Comparison of ENCODE assay signal across 2 cellular contexts in the genomic region with DNA sequence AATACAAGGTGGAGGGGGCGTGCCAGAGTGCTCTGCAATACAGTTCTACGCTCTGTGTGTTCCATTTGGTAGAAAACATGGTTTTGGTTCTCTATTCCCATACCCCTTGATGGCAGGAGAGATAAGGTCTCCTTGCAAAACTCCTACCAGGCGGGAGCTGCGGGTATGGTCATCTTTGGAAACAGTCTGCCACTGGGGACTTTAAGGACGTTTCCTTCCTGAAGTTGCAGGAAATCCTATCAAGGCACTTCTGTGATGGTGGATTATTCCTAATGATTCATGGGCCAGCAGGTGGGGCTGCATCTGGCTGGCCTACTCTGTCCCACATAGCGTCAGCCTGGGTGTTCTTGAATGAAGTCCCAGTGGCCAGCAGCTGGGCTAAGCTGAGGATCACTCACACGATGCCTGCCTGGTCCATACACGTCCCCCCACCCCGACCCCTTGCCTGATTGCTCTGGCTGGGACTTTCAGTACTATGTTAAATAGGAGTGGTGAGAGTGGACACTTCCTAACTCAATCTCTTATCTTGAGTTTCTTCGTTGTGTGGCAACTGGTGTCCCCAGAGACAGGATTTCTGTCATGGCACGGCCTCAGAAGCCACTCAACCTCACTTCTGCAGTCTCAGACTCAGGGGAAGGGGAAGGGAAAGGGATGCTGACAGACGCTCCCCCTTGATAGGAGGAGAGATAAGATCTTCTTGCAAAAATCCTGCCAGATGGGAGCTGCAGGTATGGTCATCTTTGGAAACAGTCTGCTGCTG.
TF ChIP-seq lines count a peak whose summit lies in the region.

No MANE protein-coding gene starts in this region.

TF ChIP-seq in WTC11, 78 proteins besides CTCF, POLR2A, EP300 and RAD21 (continued from another document):
- TF ChIP-seq ZNF281 (CRISPR knock-in tag; IDR thresholded peaks at IDR 0.05) (no peak), ZBTB43 (CRISPR knock-in tag; IDR thresholded peaks at IDR 0.05) (no peak), SMAD3 (CRISPR knock-in tag; IDR thresholded peaks at IDR 0.05; ENCODE audit: borderline replicate concordance) (no peak), JAZF1 (CRISPR knock-in tag; IDR thresholded peaks at IDR 0.05) (no peak), ATF1 (CRISPR knock-in tag; IDR thresholded peaks at IDR 0.05) (no peak), FOXK1 (CRISPR knock-in tag; IDR thresholded peaks at IDR 0.05) (no peak), ZSCAN18 (CRISPR knock-in tag; IDR thresholded peaks at IDR 0.05) (no peak), KAT7 (CRISPR knock-in tag; IDR thresholded peaks at IDR 0.05; ENCODE audit: borderline replicate concordance) (no peak), NR2C2 (CRISPR knock-in tag; IDR thresholded peaks at IDR 0.05) (no peak), SMAD4 (CRISPR knock-in tag; IDR thresholded peaks at IDR 0.05) (no peak), ZNF121 (CRISPR knock-in tag; IDR thresholded peaks at IDR 0.05) (no peak)
- TF ChIP-seq, protein P1, sequence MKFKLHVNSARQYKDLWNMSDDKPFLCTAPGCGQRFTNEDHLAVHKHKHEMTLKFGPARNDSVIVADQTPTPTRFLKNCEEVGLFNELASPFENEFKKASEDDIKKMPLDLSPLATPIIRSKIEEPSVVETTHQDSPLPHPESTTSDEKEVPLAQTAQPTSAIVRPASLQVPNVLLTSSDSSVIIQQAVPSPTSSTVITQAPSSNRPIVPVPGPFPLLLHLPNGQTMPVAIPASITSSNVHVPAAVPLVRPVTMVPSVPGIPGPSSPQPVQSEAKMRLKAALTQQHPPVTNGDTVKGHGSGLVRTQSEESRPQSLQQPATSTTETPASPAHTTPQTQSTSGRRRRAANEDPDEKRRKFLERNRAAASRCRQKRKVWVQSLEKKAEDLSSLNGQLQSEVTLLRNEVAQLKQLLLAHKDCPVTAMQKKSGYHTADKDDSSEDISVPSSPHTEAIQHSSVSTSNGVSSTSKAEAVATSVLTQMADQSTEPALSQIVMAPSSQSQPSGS (CRISPR knock-in tag; IDR thresholded peaks at IDR 0.05; ENCODE audit: borderline replicate concordance, low read depth): no peak

TF ChIP-seq in SK-N-SH treated with all-trans-retinoic acid at 6 μM for 48 hours, 23 proteins besides CTCF, POLR2A, EP300 and RAD21 (continued from another document):
- TF ChIP-seq, protein P2, sequence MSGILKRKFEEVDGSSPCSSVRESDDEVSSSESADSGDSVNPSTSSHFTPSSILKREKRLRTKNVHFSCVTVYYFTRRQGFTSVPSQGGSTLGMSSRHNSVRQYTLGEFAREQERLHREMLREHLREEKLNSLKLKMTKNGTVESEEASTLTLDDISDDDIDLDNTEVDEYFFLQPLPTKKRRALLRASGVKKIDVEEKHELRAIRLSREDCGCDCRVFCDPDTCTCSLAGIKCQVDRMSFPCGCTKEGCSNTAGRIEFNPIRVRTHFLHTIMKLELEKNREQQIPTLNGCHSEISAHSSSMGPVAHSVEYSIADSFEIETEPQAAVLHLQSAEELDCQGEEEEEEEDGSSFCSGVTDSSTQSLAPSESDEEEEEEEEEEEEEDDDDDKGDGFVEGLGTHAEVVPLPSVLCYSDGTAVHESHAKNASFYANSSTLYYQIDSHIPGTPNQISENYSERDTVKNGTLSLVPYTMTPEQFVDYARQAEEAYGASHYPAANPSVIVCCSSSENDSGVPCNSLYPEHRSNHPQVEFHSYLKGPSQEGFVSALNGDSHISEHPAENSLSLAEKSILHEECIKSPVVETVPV (CRISPR knock-in tag; IDR thresholded peaks at IDR 0.05): no peak
- no peak for TF ChIP-seq GLIS3 (CRISPR knock-in tag; IDR thresholded peaks at IDR 0.05)
- no peak for TF ChIP-seq ZFP3 (CRISPR knock-in tag; IDR thresholded peaks at IDR 0.05)
- TF ChIP-seq, protein P3, sequence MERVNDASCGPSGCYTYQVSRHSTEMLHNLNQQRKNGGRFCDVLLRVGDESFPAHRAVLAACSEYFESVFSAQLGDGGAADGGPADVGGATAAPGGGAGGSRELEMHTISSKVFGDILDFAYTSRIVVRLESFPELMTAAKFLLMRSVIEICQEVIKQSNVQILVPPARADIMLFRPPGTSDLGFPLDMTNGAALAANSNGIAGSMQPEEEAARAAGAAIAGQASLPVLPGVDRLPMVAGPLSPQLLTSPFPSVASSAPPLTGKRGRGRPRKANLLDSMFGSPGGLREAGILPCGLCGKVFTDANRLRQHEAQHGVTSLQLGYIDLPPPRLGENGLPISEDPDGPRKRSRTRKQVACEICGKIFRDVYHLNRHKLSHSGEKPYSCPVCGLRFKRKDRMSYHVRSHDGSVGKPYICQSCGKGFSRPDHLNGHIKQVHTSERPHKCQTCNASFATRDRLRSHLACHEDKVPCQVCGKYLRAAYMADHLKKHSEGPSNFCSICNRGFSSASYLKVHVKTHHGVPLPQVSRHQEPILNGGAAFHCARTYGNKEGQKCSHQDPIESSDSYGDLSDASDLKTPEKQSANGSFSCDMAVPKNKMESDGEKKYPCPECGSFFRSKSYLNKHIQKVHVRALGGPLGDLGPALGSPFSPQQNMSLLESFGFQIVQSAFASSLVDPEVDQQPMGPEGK (CRISPR knock-in tag; IDR thresholded peaks at IDR 0.05; ENCODE audit: borderline replicate concordance): no peak
- TF ChIP-seq POU6F1 (CRISPR knock-in tag; IDR thresholded peaks at IDR 0.05; ENCODE audit: borderline replicate concordance, low read depth): no peak
- TF ChIP-seq, protein P4, sequence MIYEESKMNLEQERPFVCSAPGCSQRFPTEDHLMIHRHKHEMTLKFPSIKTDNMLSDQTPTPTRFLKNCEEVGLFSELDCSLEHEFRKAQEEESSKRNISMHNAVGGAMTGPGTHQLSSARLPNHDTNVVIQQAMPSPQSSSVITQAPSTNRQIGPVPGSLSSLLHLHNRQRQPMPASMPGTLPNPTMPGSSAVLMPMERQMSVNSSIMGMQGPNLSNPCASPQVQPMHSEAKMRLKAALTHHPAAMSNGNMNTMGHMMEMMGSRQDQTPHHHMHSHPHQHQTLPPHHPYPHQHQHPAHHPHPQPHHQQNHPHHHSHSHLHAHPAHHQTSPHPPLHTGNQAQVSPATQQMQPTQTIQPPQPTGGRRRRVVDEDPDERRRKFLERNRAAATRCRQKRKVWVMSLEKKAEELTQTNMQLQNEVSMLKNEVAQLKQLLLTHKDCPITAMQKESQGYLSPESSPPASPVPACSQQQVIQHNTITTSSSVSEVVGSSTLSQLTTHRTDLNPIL (CRISPR knock-in tag; IDR thresholded peaks at IDR 0.05; ENCODE audit: low read depth): no peak
- no peak for TF ChIP-seq ZC3H10 (CRISPR knock-in tag; IDR thresholded peaks at IDR 0.05)
- TF ChIP-seq ZNF565 (CRISPR knock-in tag; conservative IDR thresholded peaks at IDR 0.05; ENCODE audit: low read depth): no peak
